Comparison of ENCODE assay signal across 13 cellular contexts in the genomic region with DNA sequence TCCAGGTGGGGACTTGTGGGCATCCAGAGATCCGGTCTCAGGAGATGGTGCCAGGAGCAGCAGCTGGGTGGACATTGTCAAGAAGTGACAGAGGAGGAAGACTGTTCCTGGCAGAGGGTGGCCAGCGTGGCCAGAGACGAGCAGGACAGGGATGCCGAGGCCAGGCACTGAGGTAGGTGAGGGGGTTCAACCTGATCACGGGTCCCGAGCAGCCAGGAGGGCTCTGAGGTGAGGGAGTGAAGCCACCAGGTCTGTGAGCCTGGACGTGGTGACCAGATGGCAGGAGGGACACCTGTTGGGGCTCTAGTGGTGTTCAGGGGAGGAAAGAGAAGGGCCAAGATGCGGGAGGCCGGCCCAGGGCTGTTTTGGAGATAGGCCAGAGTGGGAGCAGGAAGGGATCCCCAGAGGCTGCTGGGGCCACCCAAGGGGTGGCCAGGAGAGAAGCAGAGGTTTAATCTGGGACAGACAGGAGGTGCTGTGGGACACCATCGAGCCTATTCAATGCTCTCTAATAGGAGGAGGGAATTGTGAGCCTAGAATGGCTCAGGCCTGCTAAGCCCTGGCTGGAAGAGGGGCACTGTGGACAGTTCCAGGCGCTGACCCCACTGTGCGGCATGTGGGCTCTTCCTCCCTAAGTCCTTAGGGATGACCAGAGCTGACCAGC. TPM values are rescaled to one million over a fixed set of nuclear protein-coding genes. Genes with fewer than 3 reads are reported as not detected.
DNase-seq lines count a peak whose midpoint lies in the region; ATAC-seq and TF ChIP-seq lines count a peak whose summit lies in the region.
"Had no signal": no experiment of that assay in that cellular context is flagged by ENCODE, and none has a peak within 500 bp of the region (broad histone marks: within the 10 kb centered on the region; RNA-seq: fewer than 3 reads in every experiment).

No MANE protein-coding gene starts in this region.

- no peak for TF ChIP-seq EP300 in gastroesophageal sphincter (IDR thresholded peaks at IDR 0.05)

- 76 to 85% methylated on average over 4 to 10 of the region's 12 CpGs for WGBS in gastroesophageal sphincter (ENCODE audit: low coverage in 1 of 2), 2 donors

- DNase-seq in AG04450 (ENCODE audit: low read depth, low spot score) = no peak
- no peak for DNase-seq in gastrocnemius medialis
- no peak for DNase-seq in activated CD8-positive, alpha-beta memory T cell treated with anti-CD3 and anti-CD28 coated beads, Interleukin-2, amount 50 U/mL, for 4 hours
- DNase-seq in DMS114 treated with DMSO at 0.1 percent for 48 hours (lab: John Stamatoyannopoulos, UW; ENCODE audit: unreplicated experiment) = no peak
- DNase-seq in NCI-H1694 treated with DMSO at 0.1 percent for 48 hours (lab: John Stamatoyannopoulos, UW) = no peak
- DNase-seq in activated naive CD4-positive, alpha-beta T cell treated with Interleukin-2 at 50 U/mL for 16 hours = no peak
- DNase-seq: activated effector memory CD4-positive, alpha-beta T cell treated with Interleukin-2 at 50 U/mL for 16 hours; AML-193; natural killer cell; NCI-H446 treated with DMSO at 0.1 percent for 48 hours had no signal

- in situ Hi-C loops in gastrocnemius medialis (cut with MboI; ENCODE audit: low sequenced_read_pairs in 4 of 4) = loop anchor here in 2 of 4 donors (10.0 kb wide), 1 partner anchor 232 kb away; no protein-coding TSS in a partner anchor

- intact Hi-C loops in gastrocnemius medialis (cut with DNase I; ENCODE audit: low total_unique reads) = no loop called here

- H3K27ac Mint-ChIP-seq in activated T-helper 17 cell treated with anti-CD3 and anti-CD28 coated beads, Interleukin-2, amount 50 U/mL, for 72 hours = peak overlapping the region; percentile 47

- no peak overlapping the region for H3K4me3 Mint-ChIP-seq in activated T-helper 17 cell treated with anti-CD3 and anti-CD28 coated beads, Interleukin-2, amount 50 U/mL, for 72 hours
- H3K4me3 Mint-ChIP-seq: natural killer cell had no signal

- CTCF ChIA-PET in AG04450 (lab: Charles Lee) = interaction anchor here (1.9 kb wide), 1 partner anchor 26 kb away, joined by 4 read pairs; no protein-coding TSS in a partner anchor

- POLR2A ChIA-PET in AG04450 (lab: Yijun Ruan, JAX) = interaction anchor here (0.6 kb wide), 1 partner anchor 221 kb away, joined by 3 read pairs; no protein-coding TSS in a partner anchor

- peaks cover 6% of the 10 kb centered on the region for H3K36me3 Mint-ChIP-seq in activated T-helper 17 cell treated with anti-CD3 and anti-CD28 coated beads, Interleukin-2, amount 50 U/mL, for 72 hours (ENCODE audit: low read depth)
- H3K36me3 Mint-ChIP-seq: natural killer cell had no signal

- H3K4me1 ChIP-seq in gastroesophageal sphincter (peaks cover 0 to 97% (median 45%) of the 10 kb centered on the region in 3 donors), gastrocnemius medialis (peaks cover 64 to 80% of the 10 kb centered on the region in 2 donors)

- ATAC-seq in activated T-helper 17 cell treated with anti-CD3 and anti-CD28 coated beads, Interleukin-2, amount 50 U/mL, for 72 hours (replicated peaks) = no peak
- ATAC-seq in gastroesophageal sphincter (no peak), gastrocnemius medialis (no peak)
- ATAC-seq: natural killer cell had no signal

- H3K36me3 ChIP-seq in gastroesophageal sphincter (peaks cover 0 to 30% of the 10 kb centered on the region in 2 donors), gastrocnemius medialis (peaks cover 0 to 12% of the 10 kb centered on the region in 2 donors)

- TF ChIP-seq CTCF in AG04450 (IDR thresholded peaks at IDR 0.05; ENCODE audit: low read depth, low read length) (0 out of 2 replicates have a peak, but pooled peaks have one; percentile 5), gastroesophageal sphincter (IDR thresholded peaks at IDR 0.05) (no peak), gastrocnemius medialis (IDR thresholded peaks at IDR 0.05 in 4 of 5, conservative IDR thresholded peaks at IDR 0.05 in 1 of 5) (no peak)

- H3K27ac ChIP-seq in AG04450 (ENCODE audit: low read depth, low read length) = peak overlapping the region; percentile 95
- peak overlapping the region in 3 of 4 donors; percentile 71 to 93 (median 76) for H3K27ac ChIP-seq in gastroesophageal sphincter
- peak overlapping the region; percentile 39 to 90 (median 84) for H3K27ac ChIP-seq in gastrocnemius medialis

- H3K27me3 Mint-ChIP-seq in activated T-helper 17 cell treated with anti-CD3 and anti-CD28 coated beads, Interleukin-2, amount 50 U/mL, for 72 hours = no peaks in the 10 kb centered on the region

- H3K4me3 ChIP-seq in AG04450 (ENCODE audit: low read depth, low read length) (no peak overlapping the region), gastroesophageal sphincter (no peak overlapping the region), gastrocnemius medialis (no peak overlapping the region)

- H3K9me3 Mint-ChIP-seq in activated T-helper 17 cell treated with anti-CD3 and anti-CD28 coated beads, Interleukin-2, amount 50 U/mL, for 72 hours = no peaks in the 10 kb centered on the region
- H3K9me3 Mint-ChIP-seq: H9, natural killer cell had no signal

- H3K27me3 ChIP-seq in AG04450 (ENCODE audit: control insufficient read depth, insufficient read depth, low read length) = no peaks in the 10 kb centered on the region
- no peaks in the 10 kb centered on the region for H3K27me3 ChIP-seq in gastroesophageal sphincter
- no peaks in the 10 kb centered on the region for H3K27me3 ChIP-seq in gastrocnemius medialis

- H3K4me1 Mint-ChIP-seq in activated T-helper 17 cell treated with anti-CD3 and anti-CD28 coated beads, Interleukin-2, amount 50 U/mL, for 72 hours = peaks cover 16% of the 10 kb centered on the region

- H3K9me3 ChIP-seq in AG04450 (ENCODE audit: control insufficient read depth, insufficient read depth, low read length) (no peaks in the 10 kb centered on the region; the same call in 1 of the 2 replicates), gastroesophageal sphincter (no peaks in the 10 kb centered on the region), gastrocnemius medialis (no peaks in the 10 kb centered on the region)

- TF ChIP-seq POLR2A in gastroesophageal sphincter (IDR thresholded peaks at IDR 0.05) (no peak), gastrocnemius medialis (IDR thresholded peaks at IDR 0.05) (no peak)

RNA-seq across cellular contexts. Expression of a gene that starts 6.3 kb away (rescaled TPM):
- polyA plus RNA-seq in AG04450 (2011; rRNA removed) = 17.7 and 21.2 TPM in 2 replicates
- 11.4 and 12.0 TPM in 2 replicates for polyA minus RNA-seq in AG04450 (2011; rRNA and poly(A)+ RNA removed)
- total RNA-seq in activated T-helper 17 cell treated with anti-CD3 and anti-CD28 coated beads, Interleukin-2, amount 50 U/mL, for 72 hours = 10 to 100 TPM; 17.3 to 20.3 TPM
- 10 to 100 TPM; 22.9 to 78.0 (median 36.8) TPM for total RNA-seq in gastroesophageal sphincter
- 10 to 100 TPM; 10.2 to 13.8 (median 11.0) TPM for total RNA-seq in gastrocnemius medialis

RNA-seq across cellular contexts. Expression of a gene that starts 36.2 kb away (rescaled TPM):
- polyA plus RNA-seq in AG04450 (2011; rRNA removed) = 10.3 and 13.2 TPM in 2 replicates
- 15.9 and 21.4 TPM in 2 replicates for polyA minus RNA-seq in AG04450 (2011; rRNA and poly(A)+ RNA removed)
- total RNA-seq in activated T-helper 17 cell treated with anti-CD3 and anti-CD28 coated beads, Interleukin-2, amount 50 U/mL, for 72 hours = 10 to 100 TPM; 34.6 to 42.3 TPM
- 10 to 100 TPM in 3 of 4 donors, 1 to 10 TPM in 1; 8.9 to 24.9 (median 18.6) TPM for total RNA-seq in gastroesophageal sphincter
- 10 to 100 TPM in 3 of 4 donors, 1 to 10 TPM in 1; 8.2 to 15.7 (median 14.2) TPM for total RNA-seq in gastrocnemius medialis
